In the genomic region with DNA sequence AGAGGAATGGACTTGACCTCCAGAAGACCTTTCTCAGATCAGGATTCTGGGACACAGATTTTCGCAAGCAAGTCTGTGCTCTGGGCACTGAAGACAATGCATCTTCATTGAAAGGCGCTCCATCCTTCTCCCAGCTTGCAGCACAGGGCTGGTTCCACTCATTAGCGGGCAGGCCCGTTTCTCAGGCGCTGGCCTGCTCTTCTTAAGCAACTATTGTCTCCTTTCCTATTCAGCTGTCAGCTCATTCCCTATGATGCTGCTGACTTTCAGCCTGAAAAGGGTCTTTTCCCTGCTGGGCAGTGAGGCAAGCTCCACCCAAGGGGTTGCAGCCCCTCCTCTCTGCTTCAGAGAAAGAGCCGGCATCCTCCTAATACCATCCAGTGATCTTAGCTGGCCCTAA, we compare ENCODE assay signal across 22 cellular contexts.
"Had no signal": no experiment of that assay in that cellular context is flagged by ENCODE, and none has a peak within 500 bp of the region (broad histone marks: within the 10 kb centered on the region; RNA-seq: fewer than 3 reads in every experiment).

No MANE protein-coding gene starts in this region.

- H3K9me3 Mint-ChIP-seq: dendritic cell treated with granulocyte-macrophage colony-stimulating factor and Interleukin-4, amounts not matched to agents 40 ng/mL and 50 ng/mL, for 4 days; effector memory CD8-positive, alpha-beta T cell; mesothelial cell of epicardium; naive B cell; nephron; stimulated activated naive B cell treated with anti-CD40 and anti-IgM and Interleukin-4, amounts not matched to agents 10 μg/mL and 1 μg/mL and 100 μg/mL, for 72 hours; stimulated activated naive CD8-positive, alpha-beta T cell treated with anti-CD3 and anti-CD28 coated beads, Interleukin-15, Interleukin-2, amounts not matched to agents 100 ng/mL and 50 ng/mL, for 24 hours had no signal

- H3K27ac ChIP-seq: colonic mucosa, left lung, neutrophil, pancreas, right lobe of liver, thoracic aorta, tibial nerve, upper lobe of right lung, uterus had no signal

- H3K36me3 Mint-ChIP-seq: mesothelial cell of epicardium; naive B cell; stimulated activated naive B cell treated with anti-CD40 and anti-IgM and Interleukin-4, amounts not matched to agents 10 μg/mL and 1 μg/mL and 100 μg/mL, for 72 hours had no signal

- H3K27me3 ChIP-seq: colonic mucosa, pancreas, right lobe of liver, tibial nerve, upper lobe of right lung, uterus had no signal

- H3K27ac Mint-ChIP-seq: dendritic cell treated with granulocyte-macrophage colony-stimulating factor and Interleukin-4, amounts not matched to agents 40 ng/mL and 50 ng/mL, for 4 days; effector memory CD8-positive, alpha-beta T cell; naive B cell; stimulated activated naive B cell treated with anti-CD40 and anti-IgM and Interleukin-4, amounts not matched to agents 10 μg/mL and 1 μg/mL and 100 μg/mL, for 72 hours; stimulated activated naive CD8-positive, alpha-beta T cell treated with anti-CD3 and anti-CD28 coated beads, Interleukin-15, Interleukin-2, amounts not matched to agents 100 ng/mL and 50 ng/mL, for 24 hours had no signal

- DNase-seq: colonic mucosa; effector memory CD8-positive, alpha-beta T cell; left cardiac atrium; left lung; mesenchymal stem cell; mucosa of descending colon; naive B cell; pancreas; right lobe of liver; small intestine; stimulated activated CD4-positive, alpha-beta T cell treated with anti-CD3 and anti-CD28 coated beads, Interleukin-15, amount 100 ng/mL, for 24 hours; stimulated activated CD4-positive, alpha-beta T cell treated with anti-CD3 and anti-CD28 coated beads, Interleukin-2, amount 100 ng/mL, for 48 hours; stimulated activated naive B cell treated with anti-CD40 and anti-IgM and Interleukin-4, amounts not matched to agents 10 μg/mL and 1 μg/mL and 100 μg/mL, for 72 hours; upper lobe of right lung; uterus had no signal

- H3K4me3 ChIP-seq: colonic mucosa, left lung, mucosa of descending colon, pancreas, right lobe of liver, thoracic aorta, tibial nerve, upper lobe of right lung, uterus had no signal

- H3K9me3 ChIP-seq: colonic mucosa, left lung, mucosa of descending colon, neutrophil, pancreas, right lobe of liver, thoracic aorta, tibial nerve, upper lobe of right lung, uterus had no signal

- H3K36me3 ChIP-seq: colonic mucosa, left lung, neutrophil, pancreas, right lobe of liver, thoracic aorta, tibial nerve, upper lobe of right lung, uterus had no signal

- H3K4me1 ChIP-seq: colonic mucosa, left lung, pancreas, tibial nerve, upper lobe of right lung, uterus had no signal

- H3K4me3 Mint-ChIP-seq: dendritic cell treated with granulocyte-macrophage colony-stimulating factor and Interleukin-4, amounts not matched to agents 40 ng/mL and 50 ng/mL, for 4 days; effector memory CD8-positive, alpha-beta T cell; mesothelial cell of epicardium; naive B cell; nephron; stimulated activated naive B cell treated with anti-CD40 and anti-IgM and Interleukin-4, amounts not matched to agents 10 μg/mL and 1 μg/mL and 100 μg/mL, for 72 hours; stimulated activated naive CD8-positive, alpha-beta T cell treated with anti-CD3 and anti-CD28 coated beads, Interleukin-15, Interleukin-2, amounts not matched to agents 100 ng/mL and 50 ng/mL, for 24 hours had no signal

- H3K4me1 Mint-ChIP-seq: naive B cell had no signal
